ENCODE assay signal across 1 cellular context in genomic region chr1:169180167-169180566, GRCh38.
TF ChIP-seq lines count a peak whose summit lies in the region.

No MANE protein-coding gene starts in this region.

TF ChIP-seq in K562, 482 proteins besides CTCF, POLR2A, EP300 and RAD21 (continued from another document):
- no peak for TF ChIP-seq ZNF655 (CRISPR knock-in tag; IDR thresholded peaks at IDR 0.05)
- peak; percentile 76 for TF ChIP-seq C11orf30 (IDR thresholded peaks at IDR 0.05; ENCODE audit: low read depth)
- TF ChIP-seq SRSF9 (IDR thresholded peaks at IDR 0.05; ENCODE audit: borderline replicate concordance, low read depth, low read length): no peak
- TF ChIP-seq STAT5A (IDR thresholded peaks at IDR 0.05; ENCODE audit: borderline replicate concordance, low read length): no peak
- peak; percentile 78 for TF ChIP-seq MAFG (tag; conservative IDR thresholded peaks at IDR 0.05)
- no peak for TF ChIP-seq HES1 (IDR thresholded peaks at IDR 0.05; ENCODE audit: low read depth)
- no peak for TF ChIP-seq ASH1L (IDR thresholded peaks at IDR 0.05; ENCODE audit: borderline replicate concordance, low read depth, partially characterized antibody)
- TF ChIP-seq ZC3H4 (CRISPR knock-in tag; IDR thresholded peaks at IDR 0.05; ENCODE audit: borderline replicate concordance): no peak
